ENCODE assay signal across 24 cellular contexts in genomic region chrX:9252182-9252581, GRCh38.
DNase-seq lines count a peak whose midpoint lies in the region; ATAC-seq and TF ChIP-seq lines count a peak whose summit lies in the region.
"Had no signal": no experiment of that assay in that cellular context is flagged by ENCODE, and none has a peak within 500 bp of the region (broad histone marks: within the 10 kb centered on the region; RNA-seq: fewer than 3 reads in every experiment).

No MANE protein-coding gene starts in this region.

- H3K4me2 ChIP-seq in mesenchymal stem cell (ENCODE audit: low read length, poor library complexity, severe bottlenecking) = no peak overlapping the region
- H3K4me2 ChIP-seq: BLaER1, KMS-11, SK-N-SH had no signal

- no peak overlapping the region for H3K14ac ChIP-seq in mesenchymal stem cell (ENCODE audit: low read length in 2 of 2)

- 0 out of 2 replicates have a peak overlapping the region, but pooled peaks have one; percentile 36 for H3K27ac Mint-ChIP-seq in WTC11
- H3K27ac Mint-ChIP-seq: CD4-positive, alpha-beta T cell; HFFc6; IgD-negative memory B cell had no signal

- no peak overlapping the region for H2BK120ac ChIP-seq in mesenchymal stem cell (ENCODE audit: low read depth, low read length)

- CTCF ChIA-PET in WTC11 (lab: Charles Lee) = no interaction called here

- peak; percentile 25 for DNase-seq in H7
- DNase-seq in WTC11 (ENCODE audit: low spot score) = no peak
- peak; percentile 38 for DNase-seq in iPS DF 4.7 (ENCODE audit: extremely low read depth, low spot score)
- DNase-seq in mesenchymal stem cell = no peak
- DNase-seq in NCI-H2029 treated with DMSO at 0.1 percent for 48 hours (lab: John Stamatoyannopoulos, UW) = no peak
- no peak for DNase-seq in spleen
- DNase-seq: CD4-positive, alpha-beta T cell; HFFc6; MM.1S; NCI-H1092; NCI-H1417 treated with DMSO at 0.1 percent for 48 hours; NCI-H187; NCI-H2107; NCI-H524; NCI-H748 treated with DMSO at 0.1 percent for 48 hours; PC-3; SK-N-SH; SW 1271 had no signal

- no peak overlapping the region for H3K9ac ChIP-seq in mesenchymal stem cell (ENCODE audit: low read length)
- H3K9ac ChIP-seq: BLaER1, KMS-11, SK-N-SH had no signal

- H3K4me3 Mint-ChIP-seq in WTC11 = no peak overlapping the region
- H3K4me3 Mint-ChIP-seq: CD4-positive, alpha-beta T cell; HFFc6; IgD-negative memory B cell had no signal

- TF ChIP-seq CTCF in WTC11 (IDR thresholded peaks at IDR 0.05) (no peak), spleen (IDR thresholded peaks at IDR 0.05 in 8 of 11, conservative IDR thresholded peaks at IDR 0.05 in 3 of 11) (no peak)

- WGBS in mesenchymal stem cell = 61% methylated on average over 3 of the region's 4 CpGs
- WGBS in spleen, 5 donors = 49 to 86% (median 77%) methylated on average over 4 of the region's 4 CpGs

- no peaks in the 10 kb centered on the region for H3K79me1 ChIP-seq in mesenchymal stem cell (replicated peaks; ENCODE audit: low read length, poor library complexity, severe bottlenecking)

- no peak overlapping the region for H3K4ac ChIP-seq in mesenchymal stem cell (ENCODE audit: low read depth in 1 of 2, low read length in 2 of 2)

- intact Hi-C loops in spleen (cut with DNase I; ENCODE audit: low total_unique reads) = no loop called here

- no peak overlapping the region for H2BK15ac ChIP-seq in mesenchymal stem cell (ENCODE audit: low read depth, poor library complexity, severe bottlenecking)

- no peak overlapping the region for H3K4me3 ChIP-seq in H7 (ENCODE audit: insufficient read depth, low read depth, low read length)
- no peak overlapping the region for H3K4me3 ChIP-seq in mesenchymal stem cell (ENCODE audit: insufficient read depth in 1 of 2, low read depth in 1 of 2, low read length in 2 of 2)
- no peak overlapping the region for H3K4me3 ChIP-seq in spleen
- H3K4me3 ChIP-seq: BLaER1, GM12878, HAP-1 had no signal

- H2BK5ac ChIP-seq in mesenchymal stem cell (ENCODE audit: low read depth, low read length, poor library complexity, severe bottlenecking) = peak overlapping the region; percentile 57

- H2BK12ac ChIP-seq in mesenchymal stem cell (ENCODE audit: low read length in 2 of 2) = no peak overlapping the region

- no peak overlapping the region for H3K18ac ChIP-seq in mesenchymal stem cell (ENCODE audit: low read depth in 1 of 2, low read length in 2 of 2)

- no peak overlapping the region for H3K23ac ChIP-seq in mesenchymal stem cell (ENCODE audit: low read length in 2 of 2)

- peaks cover 21% of the 10 kb centered on the region for H3K36me3 Mint-ChIP-seq in WTC11
- H3K36me3 Mint-ChIP-seq: IgD-negative memory B cell had no signal

- H3K36me3 ChIP-seq in H7 (replicated peaks; ENCODE audit: control insufficient read depth, insufficient read depth, low read length) (no peaks in the 10 kb centered on the region), mesenchymal stem cell (ENCODE audit: control insufficient read depth in 1 of 2, insufficient read depth in 2 of 2, low read depth in 1 of 2, low read length in 2 of 2) (no peaks in the 10 kb centered on the region), spleen (no peaks in the 10 kb centered on the region)
- H3K36me3 ChIP-seq: BLaER1, HAP-1 had no signal

- ATAC-seq in WTC11 (peak; percentile 90), GM21447 (IDR thresholded peaks at IDR 0.05; ENCODE audit: unreplicated experiment) (no peak)
- ATAC-seq: GM12878, PC-3 had no signal

- no peaks in the 10 kb centered on the region for H3K9me3 ChIP-seq in mesenchymal stem cell (ENCODE audit: control insufficient read depth, low read length)
- no peaks in the 10 kb centered on the region for H3K9me3 ChIP-seq in spleen
- H3K9me3 ChIP-seq: HAP-1, SK-N-SH had no signal

- H4K91ac ChIP-seq in mesenchymal stem cell (ENCODE audit: low read length) = no peak overlapping the region

- peaks cover 22% of the 10 kb centered on the region for H3K4me1 Mint-ChIP-seq in WTC11

- POLR2A ChIA-PET in WTC11 (lab: Charles Lee) = no interaction called here

- H2AK5ac ChIP-seq in mesenchymal stem cell (ENCODE audit: low read length, severe bottlenecking) = no peak overlapping the region

- H3K9me3 Mint-ChIP-seq in WTC11 = peaks cover 16% of the 10 kb centered on the region
- H3K9me3 Mint-ChIP-seq: CD4-positive, alpha-beta T cell; HFFc6; IgD-negative memory B cell had no signal

- H3K27me3 Mint-ChIP-seq in WTC11 (ENCODE audit: low read depth) = peaks cover 4% of the 10 kb centered on the region; the same call in 1 of the 2 replicates
- H3K27me3 Mint-ChIP-seq: CD4-positive, alpha-beta T cell had no signal

- no peak overlapping the region for H4K8ac ChIP-seq in mesenchymal stem cell (ENCODE audit: low read length)

- H3K27ac ChIP-seq in mesenchymal stem cell (ENCODE audit: low read length, poor library complexity, severe bottlenecking) (no peak overlapping the region), spleen (no peak overlapping the region)
- H3K27ac ChIP-seq: BLaER1, KMS-11 had no signal

- H3K27me3 ChIP-seq in H7 (ENCODE audit: control insufficient read depth, insufficient read depth, low read length) (no peaks in the 10 kb centered on the region), mesenchymal stem cell (ENCODE audit: control insufficient read depth in 1 of 2, insufficient read depth in 1 of 2, low read length in 2 of 2) (peaks cover 0 to 3% of the 10 kb centered on the region in 2 experiments), spleen (replicated peaks in 1 of 7) (peaks cover 0 to 5% (median 0%) of the 10 kb centered on the region in 7 donors)
- H3K27me3 ChIP-seq: BLaER1 had no signal

- H3K4me1 ChIP-seq in mesenchymal stem cell (ENCODE audit: control insufficient read depth, insufficient read depth, low read depth, low read length) (peaks cover 1% of the 10 kb centered on the region), spleen (no peaks in the 10 kb centered on the region)
- H3K4me1 ChIP-seq: HAP-1 had no signal

- no peak for TF ChIP-seq POLR2A in spleen (IDR thresholded peaks at IDR 0.05)

- no peak overlapping the region for H2AFZ ChIP-seq in mesenchymal stem cell (ENCODE audit: low read depth, low read length)

TF ChIP-seq in WTC11, 78 proteins besides CTCF, POLR2A, EP300 and RAD21:
- TF ChIP-seq ELF4 (CRISPR knock-in tag; IDR thresholded peaks at IDR 0.05; ENCODE audit: low read depth) = no peak
- TF ChIP-seq ZNF512 (CRISPR knock-in tag; IDR thresholded peaks at IDR 0.05; ENCODE audit: borderline replicate concordance) = no peak
- TF ChIP-seq TEAD1 (CRISPR knock-in tag; IDR thresholded peaks at IDR 0.05) = peak; percentile 70; the same call in 1 of the 2 replicates
- TF ChIP-seq ZNF121 (CRISPR knock-in tag; IDR thresholded peaks at IDR 0.05) = no peak
- no peak for TF ChIP-seq ETV6 (CRISPR knock-in tag; IDR thresholded peaks at IDR 0.05)
- TF ChIP-seq RELA (CRISPR knock-in tag; IDR thresholded peaks at IDR 0.05; ENCODE audit: borderline replicate concordance) = no peak
TF ChIP-seq in WTC11: peak in this region for 1.

Comparison
In these comparisons a context has a peak if more than half of its experiments do, and no peak if none do; other contexts are left out.
1. DNase-seq: peak in H7 (single experiment) and iPS DF 4.7 (single experiment); none in WTC11 (single experiment), mesenchymal stem cell (single experiment), NCI-H2029 treated with DMSO at 0.1 percent for 48 hours (single experiment) and spleen (single experiment).